Comparison of ENCODE assay signal across 33 cellular contexts in genomic region chr1:56816264-56816663, GRCh38. TPM values are rescaled to one million over a fixed set of nuclear protein-coding genes. Genes with fewer than 3 reads are reported as not detected.
DNase-seq lines count a peak whose midpoint lies in the region; ATAC-seq and TF ChIP-seq lines count a peak whose summit lies in the region.
"Had no signal": no experiment of that assay in that cellular context is flagged by ENCODE, and none has a peak within 500 bp of the region (broad histone marks: within the 10 kb centered on the region; RNA-seq: fewer than 3 reads in every experiment).

No MANE protein-coding gene starts in this region.

- peak; percentile 39 for ATAC-seq in HG02798 (IDR thresholded peaks at IDR 0.05; ENCODE audit: poor library complexity, unreplicated experiment)
- ATAC-seq in gastrocnemius medialis: no peak
- ATAC-seq in sciatic nerve: no peak
- ATAC-seq: activated CD8-positive, alpha-beta memory T cell treated with anti-CD3 and anti-CD28 coated beads, Interleukin-2, amount 10 ng/mL, durations not matched to agents 7 days and 5 days; naive thymus-derived CD8-positive, alpha-beta T cell; SK-N-SH treated with all-trans-retinoic acid at 6 μM for 48 hours had no signal

- H3K27me3 ChIP-seq in gastrocnemius medialis: no peaks in the 10 kb centered on the region
- H3K27me3 ChIP-seq: BLaER1 treated with 17β-estradiol and CSF1 and Interleukin-3, amounts not matched to agents 10 nM and 100 nM; brain microvascular endothelial cell; sigmoid colon; upper lobe of left lung had no signal

- intact Hi-C loops in gastrocnemius medialis (cut with DNase I; ENCODE audit: low total_unique reads) (loop anchor here (5.0 to 10.0 kb wide), 3 partner anchors 169 to 1531 kb away; partner anchors contain the start of gene PRKAA2), sciatic nerve (cut with DNase I) (no loop called here)

- H3K9me3 ChIP-seq in gastrocnemius medialis: no peaks in the 10 kb centered on the region
- H3K9me3 ChIP-seq: prostate gland, upper lobe of left lung had no signal

- in situ Hi-C loops in gastrocnemius medialis (cut with MboI; ENCODE audit: low sequenced_read_pairs in 4 of 4): no loop called here

- DNase-seq in DMS53 (lab: John Stamatoyannopoulos, UW) (peak; percentile 53), DMS53 treated with DMSO at 0.1 percent for 48 hours (lab: John Stamatoyannopoulos, UW; ENCODE audit: unreplicated experiment) (no peak), cardiac fibroblast (ENCODE audit: low read depth in 2 of 2) (peak; percentile 2 to 13), gastrocnemius medialis (no peak), GM19240 (ENCODE audit: insufficient read length, low spot score) (no peak), sciatic nerve (ENCODE audit: low spot score) (no peak), NOMO-1 treated with dmso at 0.1 percent for 144 hours (lab: John Stamatoyannopoulos, UW; ENCODE audit: unreplicated experiment) (no peak)
- DNase-seq: activated CD4-positive, alpha-beta T cell treated with anti-CD3 and anti-CD28 coated beads, Interleukin-2, amount 50 U/mL, for 4 hours; activated CD8-positive, alpha-beta memory T cell treated with anti-CD3 and anti-CD28 coated beads, Interleukin-2, amount 10 ng/mL, durations not matched to agents 7 days and 5 days; activated naive CD4-positive, alpha-beta T cell treated with Interleukin-2 at 50 U/mL for 16 hours; activated T-cell treated with anti-CD3 and anti-CD28 coated beads, Interleukin-2, amount 50 U/mL, for 48 hours; amniotic stem cell; brain microvascular endothelial cell; DMS79; H9; hypothalamus; naive thymus-derived CD8-positive, alpha-beta T cell; NCI-H446 treated with DMSO at 0.1 percent for 48 hours; NCI-H82; sigmoid colon; stimulated activated CD4-positive, alpha-beta T cell treated with anti-CD3 and anti-CD28 coated beads, Interleukin-12 subunit alpha, Interleukin-12 subunit beta, amount 100 ng/mL, for 4 hours; stimulated activated CD4-positive, alpha-beta T cell treated with anti-CD3 and anti-CD28 coated beads, Interleukin-4, amount 100 ng/mL, for 1 hour; upper lobe of left lung had no signal

- H3K27ac ChIP-seq in gastrocnemius medialis: peak overlapping the region; percentile 62 to 88 (median 80)
- H3K27ac ChIP-seq: 22Rv1; BLaER1 treated with 17β-estradiol and CSF1 and Interleukin-3, amounts not matched to agents 10 nM and 100 nM; brain microvascular endothelial cell; prostate gland; sigmoid colon; upper lobe of left lung had no signal

- no peaks in the 10 kb centered on the region for H3K36me3 ChIP-seq in gastrocnemius medialis
- H3K36me3 ChIP-seq: BLaER1 treated with 17β-estradiol and CSF1 and Interleukin-3, amounts not matched to agents 10 nM and 100 nM; brain microvascular endothelial cell; prostate gland; sigmoid colon; upper lobe of left lung had no signal

- TF ChIP-seq CTCF in cardiac fibroblast (IDR thresholded peaks at IDR 0.05; ENCODE audit: low read depth, low read length) (no peak), gastrocnemius medialis (IDR thresholded peaks at IDR 0.05 in 4 of 5, conservative IDR thresholded peaks at IDR 0.05 in 1 of 5) (no peak)

- no peak for TF ChIP-seq POLR2A in gastrocnemius medialis (IDR thresholded peaks at IDR 0.05)

- peaks cover 40 to 60% of the 10 kb centered on the region in 2 donors for H3K4me1 ChIP-seq in gastrocnemius medialis

- H3K4me3 ChIP-seq in cardiac fibroblast (replicated peaks in 1 of 2; ENCODE audit: low read depth in 2 of 2, low read length in 2 of 2) (no peak overlapping the region), gastrocnemius medialis (no peak overlapping the region)
- H3K4me3 ChIP-seq: BLaER1 treated with 17β-estradiol and CSF1 and Interleukin-3, amounts not matched to agents 10 nM and 100 nM; prostate gland; sigmoid colon; upper lobe of left lung had no signal

RNA-seq across cellular contexts. Expression of gene FYB2, which starts 2.9 kb away (rescaled TPM):
- 10 to 100 TPM in 1 of 4 donors, 1 to 10 TPM in 3; 1.0 to 14.2 (median 1.7) TPM for total RNA-seq in gastrocnemius medialis
- not detected for total RNA-seq in sciatic nerve
- total RNA-seq: activated CD8-positive, alpha-beta memory T cell treated with anti-CD3 and anti-CD28 coated beads, Interleukin-2, amount 10 ng/mL, durations not matched to agents 7 days and 5 days; fibroblast of lung; lung microvascular endothelial cell; mononuclear cell; naive thymus-derived CD8-positive, alpha-beta T cell; sigmoid colon; subcutaneous adipose tissue had no signal

RNA-seq across cellular contexts. Expression of gene C8A, which starts 38.3 kb away (rescaled TPM):
- total RNA-seq in gastrocnemius medialis (under 1 TPM in 2 of 4 donors, not detected in 2; 0.20 to 0.40 TPM), sciatic nerve (not detected)
- total RNA-seq: activated CD8-positive, alpha-beta memory T cell treated with anti-CD3 and anti-CD28 coated beads, Interleukin-2, amount 10 ng/mL, durations not matched to agents 7 days and 5 days; chondrocyte; fibroblast of lung; H9; lung microvascular endothelial cell; mononuclear cell; naive thymus-derived CD8-positive, alpha-beta T cell; prostate gland; sigmoid colon; subcutaneous adipose tissue had no signal

Comparison
In these comparisons a context has a peak if more than half of its experiments do, and no peak if none do; other contexts are left out.
1. DNase-seq: peak in DMS53 (single experiment) and cardiac fibroblast (2 of 2); none in DMS53 treated with DMSO at 0.1 percent for 48 hours (single experiment), gastrocnemius medialis (0 of 2), GM19240 (single experiment), sciatic nerve (single experiment) and NOMO-1 treated with dmso at 0.1 percent for 144 hours (single experiment).